Comparison of ENCODE assay signal across 8 cellular contexts in genomic region chr2:96527052-96527964, GRCh38. TPM values are rescaled to one million over a fixed set of nuclear protein-coding genes. Genes with fewer than 3 reads are reported as not detected.
DNase-seq lines count a peak whose midpoint lies in the region; ATAC-seq and TF ChIP-seq lines count a peak whose summit lies in the region.

No MANE protein-coding gene starts in this region.

- H3K9me3 Mint-ChIP-seq in mesothelial cell of epicardium: no peaks in the 10 kb centered on the region

- H3K4me1 Mint-ChIP-seq in mesothelial cell of epicardium: peaks cover 24% of the 10 kb centered on the region

- H3K27ac Mint-ChIP-seq in mesothelial cell of epicardium: peak overlapping the region; percentile 9

- intact Hi-C loops in A673 (cut with micrococcal nuclease; ENCODE audit: unreplicated experiment): no loop called here

- no peak overlapping the region for H3K27ac ChIP-seq in A673 (ENCODE audit: low read depth, low read length, poor library complexity, severe bottlenecking)

- POLR2A ChIA-PET in A673 (lab: Charles Lee; ENCODE audit: low non-redundant PET): no interaction called here

- DNase-seq in A673 (ENCODE audit: low spot score) (no peak), T-helper 9 cell (peak; percentile 48), mesothelial cell of epicardium (ENCODE audit: low spot score in 2 of 2, unreplicated experiment in 2 of 2) (no peak), NCI-H1092 (lab: John Stamatoyannopoulos, UW) (no peak), HK-2 (ENCODE audit: unreplicated experiment) (no peak)
- peak; percentile 40 for DNase-seq in central memory CD4-positive, alpha-beta T cell
- DNase-seq in stimulated activated naive CD8-positive, alpha-beta T cell treated with anti-CD3 and anti-CD28 coated beads, Interleukin-15, Interleukin-2, amounts not matched to agents 100 U/mL and 50 U/mL, for 24 hours: peak; percentile 80

- H3K36me3 Mint-ChIP-seq in mesothelial cell of epicardium: no peaks in the 10 kb centered on the region

- H3K4me1 ChIP-seq in A673 (ENCODE audit: insufficient read depth, low read length, poor library complexity, severe bottlenecking): peaks cover 26% of the 10 kb centered on the region

- no peak; the same call in 1 of the 2 replicates for TF ChIP-seq CTCF in A673 (conservative IDR thresholded peaks at IDR 0.05; ENCODE audit: low read depth, low read length)
- no peak for TF ChIP-seq CTCF in mesothelial cell of epicardium (IDR thresholded peaks at IDR 0.05; ENCODE audit: unreplicated experiment)

- peak overlapping the region; percentile 34 for H3K4me3 ChIP-seq in A673 (ENCODE audit: low read depth, low read length, poor library complexity, severe bottlenecking)

- peak overlapping the region; percentile 56 for H3K4me3 Mint-ChIP-seq in mesothelial cell of epicardium

- no TSS peak for BruUV-seq in A673 (replicated peaks; lab: Mats Ljungman, UMichigan)

- no peaks in the 10 kb centered on the region for H3K9me3 ChIP-seq in A673 (ENCODE audit: low read depth, low read length, poor library complexity, severe bottlenecking)

- ATAC-seq in GM19455 (IDR thresholded peaks at IDR 0.05; ENCODE audit: unreplicated experiment): peak; percentile 41
- ATAC-seq in stimulated activated naive CD8-positive, alpha-beta T cell treated with anti-CD3 and anti-CD28 coated beads, Interleukin-15, Interleukin-2, amounts not matched to agents 100 U/mL and 50 U/mL, for 24 hours: peak; percentile 24

- CTCF ChIA-PET in A673 (lab: Charles Lee): interaction anchor here (1.3 kb wide), 1 partner anchor 27 kb away, joined by 4 read pairs; no protein-coding TSS in a partner anchor

- H3K27me3 ChIP-seq in A673 (replicated peaks; ENCODE audit: insufficient read depth, low read depth, low read length, poor library complexity): no peaks in the 10 kb centered on the region

- H3K36me3 ChIP-seq in A673 (ENCODE audit: insufficient read depth, low read length, poor library complexity, severe bottlenecking): no peaks in the 10 kb centered on the region

- peaks cover 81% of the 10 kb centered on the region for H3K27me3 Mint-ChIP-seq in mesothelial cell of epicardium (ENCODE audit: low read depth)

RNA-seq across cellular contexts. Expression of gene ARID5A, which starts 9.2 kb away (rescaled TPM):
- 5.7 and 7.3 TPM in 2 replicates for total RNA-seq in A673 (2021)
- 4.1 to 4.7 TPM (median 4.7 TPM) in 3 replicates for total RNA-seq in mesothelial cell of epicardium

RNA-seq across cellular contexts. Expression of gene NEURL3, which starts 22.2 kb away (rescaled TPM):
- total RNA-seq in A673 (2021) (not detected in 2 replicates), mesothelial cell of epicardium (0.13 TPM in 1 of 3 replicates, not detected in the others)

Comparison
In these comparisons a context has a peak if more than half of its experiments do, and no peak if none do; other contexts are left out.
1. DNase-seq: peak in T-helper 9 cell (single experiment), central memory CD4-positive, alpha-beta T cell (single experiment) and stimulated activated naive CD8-positive, alpha-beta T cell treated with anti-CD3 and anti-CD28 coated beads, Interleukin-15, Interleukin-2, amounts not matched to agents 100 U/mL and 50 U/mL, for 24 hours (single experiment); none in A673 (single experiment), mesothelial cell of epicardium (0 of 2), NCI-H1092 (single experiment) and HK-2 (single experiment).